Comparison of ENCODE assay signal across 1 cellular context in genomic region chr5:1131726-1132125, GRCh38.
TF ChIP-seq lines count a peak whose summit lies in the region.

No MANE protein-coding gene starts in this region.

TF ChIP-seq in K562, 482 proteins besides CTCF, POLR2A, EP300 and RAD21 (continues in another document):
- peak; percentile 93 for TF ChIP-seq CREB3 (tag; conservative IDR thresholded peaks at IDR 0.05; ENCODE audit: low read depth)
- peak; percentile 98 for TF ChIP-seq ZNF583 (CRISPR knock-in tag; IDR thresholded peaks at IDR 0.05)
- TF ChIP-seq ZNF644 (tag; IDR thresholded peaks at IDR 0.05; ENCODE audit: low read depth): peak; percentile 69; the same call in 1 of the 2 replicates
- TF ChIP-seq CHCHD3 (CRISPR knock-in tag; IDR thresholded peaks at IDR 0.05): no peak
- no peak for TF ChIP-seq SNIP1 (IDR thresholded peaks at IDR 0.05; ENCODE audit: low read depth)
- TF ChIP-seq HINFP (tag; conservative IDR thresholded peaks at IDR 0.05; ENCODE audit: low read depth): peak; percentile 89
- TF ChIP-seq ZNF217 (CRISPR knock-in tag; IDR thresholded peaks at IDR 0.05): no peak
- peak in 1 of 2 experiments; percentile 65; a peak in 1 of 4 replicates for TF ChIP-seq TEAD1 (CRISPR knock-in tag; IDR thresholded peaks at IDR 0.05)
- TF ChIP-seq ZNF239 (CRISPR knock-in tag; IDR thresholded peaks at IDR 0.05): peak; percentile 59
- no peak for TF ChIP-seq BCLAF1 (IDR thresholded peaks at IDR 0.05; ENCODE audit: borderline replicate concordance in 1 of 2, control insufficient read depth in 1 of 2, low read depth in 2 of 2, low read length in 1 of 2)
- TF ChIP-seq CAMTA2 (CRISPR knock-in tag; conservative IDR thresholded peaks at IDR 0.05): no peak
- TF ChIP-seq E4F1 (CRISPR knock-in tag; IDR thresholded peaks at IDR 0.05; ENCODE audit: borderline replicate concordance): no peak
- TF ChIP-seq POLR2G (IDR thresholded peaks at IDR 0.05; ENCODE audit: low read depth, low read length): no peak
- no peak for TF ChIP-seq SUPT5H (IDR thresholded peaks at IDR 0.05)
- TF ChIP-seq ZNF76 (CRISPR knock-in tag; IDR thresholded peaks at IDR 0.05; ENCODE audit: borderline replicate concordance): peak; percentile 76; the same call in 1 of the 2 replicates
- TF ChIP-seq POLR2H (tag; IDR thresholded peaks at IDR 0.05; ENCODE audit: low read depth): no peak
- peak; percentile 89 for TF ChIP-seq MEF2D (tag; conservative IDR thresholded peaks at IDR 0.05; ENCODE audit: low read depth)
- TF ChIP-seq PBX2 (CRISPR knock-in tag; IDR thresholded peaks at IDR 0.05; ENCODE audit: low read depth): no peak
- TF ChIP-seq PBX2 (tag; conservative IDR thresholded peaks at IDR 0.05; ENCODE audit: low read depth): peak; percentile 59
- TF ChIP-seq NR2C1 (IDR thresholded peaks at IDR 0.05): no peak
- TF ChIP-seq NR2C1 (tag; IDR thresholded peaks at IDR 0.05): peak; percentile 86
- no peak for TF ChIP-seq POU5F1 (IDR thresholded peaks at IDR 0.05; ENCODE audit: borderline replicate concordance, low read depth, low read length, partially characterized antibody)
- TF ChIP-seq DMBX1 (CRISPR knock-in tag; IDR thresholded peaks at IDR 0.05; ENCODE audit: borderline replicate concordance): peak; percentile 90; the same call in 1 of the 2 replicates
- peak; percentile 95 for TF ChIP-seq ZNF592 (IDR thresholded peaks at IDR 0.05)
- peak; percentile 73; the same call in 1 of the 2 replicates for TF ChIP-seq ZNF668 (CRISPR knock-in tag; IDR thresholded peaks at IDR 0.05)
- TF ChIP-seq GABPB1 (CRISPR knock-in tag; IDR thresholded peaks at IDR 0.05): no peak
- TF ChIP-seq CXXC5 (CRISPR knock-in tag; IDR thresholded peaks at IDR 0.05): peak; percentile 61
- TF ChIP-seq NR2C2 (CRISPR knock-in tag; IDR thresholded peaks at IDR 0.05): no peak
- peak; percentile 25; the same call in 1 of the 2 replicates for TF ChIP-seq NR2C2 (tag; IDR thresholded peaks at IDR 0.05)
- no peak for TF ChIP-seq NR0B1 (IDR thresholded peaks at IDR 0.05; ENCODE audit: partially characterized antibody)
- TF ChIP-seq ZNF589 (CRISPR knock-in tag; IDR thresholded peaks at IDR 0.05; ENCODE audit: low read depth): peak; percentile 54; the same call in 1 of the 2 replicates
- TF ChIP-seq EZH2 (IDR thresholded peaks at IDR 0.05; ENCODE audit: borderline replicate concordance, low read depth, low read length): no peak
- no peak for TF ChIP-seq ZNF655 (CRISPR knock-in tag; IDR thresholded peaks at IDR 0.05)
- peak; percentile 57 for TF ChIP-seq ETV1 (tag; conservative IDR thresholded peaks at IDR 0.05; ENCODE audit: low read depth)
- no peak for TF ChIP-seq ZNF740 (CRISPR knock-in tag; IDR thresholded peaks at IDR 0.05)
- peak in 1 of 2 experiments; percentile 92; a peak in 3 of 4 replicates for TF ChIP-seq ZNF740 (tag; IDR thresholded peaks at IDR 0.05)
- TF ChIP-seq MYC (IDR thresholded peaks at IDR 0.05; ENCODE audit: low read depth, low read length): no peak
- TF ChIP-seq MYC (CRISPR knock-in tag; IDR thresholded peaks at IDR 0.05; ENCODE audit: borderline replicate concordance, low read depth): peak; percentile 85
- no peak for TF ChIP-seq MBD1 (CRISPR knock-in tag; IDR thresholded peaks at IDR 0.05)
- peak; percentile 93 for TF ChIP-seq NFXL1 (CRISPR knock-in tag; IDR thresholded peaks at IDR 0.05)
- TF ChIP-seq CGGBP1 (CRISPR knock-in tag; IDR thresholded peaks at IDR 0.05): no peak
